ENCODE assay signal across 2 cellular contexts in genomic region chr5:148353634-148354033, GRCh38.
TF ChIP-seq lines count a peak whose summit lies in the region.

No MANE protein-coding gene starts in this region.

TF ChIP-seq in HCT116, 20 proteins besides CTCF, POLR2A, EP300 and RAD21:
- TF ChIP-seq YY1 (IDR thresholded peaks at IDR 0.05; ENCODE audit: extremely low read depth, insufficient replicate concordance, low read depth, low read length), result no peak
- TF ChIP-seq ZFX (IDR thresholded peaks at IDR 0.05), result no peak
- TF ChIP-seq, protein P1, sequence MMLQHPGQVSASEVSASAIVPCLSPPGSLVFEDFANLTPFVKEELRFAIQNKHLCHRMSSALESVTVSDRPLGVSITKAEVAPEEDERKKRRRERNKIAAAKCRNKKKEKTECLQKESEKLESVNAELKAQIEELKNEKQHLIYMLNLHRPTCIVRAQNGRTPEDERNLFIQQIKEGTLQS (IDR thresholded peaks at IDR 0.05), result no peak
- no peak for TF ChIP-seq EZH2phosphoT487 (IDR thresholded peaks at IDR 0.05; ENCODE audit: borderline replicate concordance)
- TF ChIP-seq EGR1 (IDR thresholded peaks at IDR 0.05; ENCODE audit: low read depth), result no peak
- TF ChIP-seq SP1 (IDR thresholded peaks at IDR 0.05; ENCODE audit: low read depth), result no peak
- TF ChIP-seq SRF (IDR thresholded peaks at IDR 0.05; ENCODE audit: low read depth), result no peak
- TF ChIP-seq ZNF274 (IDR thresholded peaks at IDR 0.05; ENCODE audit: low read depth, low read length), result no peak
- no peak for TF ChIP-seq FOSL1 (IDR thresholded peaks at IDR 0.05; ENCODE audit: low read depth)
- no peak for TF ChIP-seq ZBTB33 (IDR thresholded peaks at IDR 0.05; ENCODE audit: extremely low read depth, insufficient replicate concordance, low read length)
- TF ChIP-seq CBX3 (IDR thresholded peaks at IDR 0.05; ENCODE audit: low read depth), result no peak
- no peak for TF ChIP-seq JUND (IDR thresholded peaks at IDR 0.05)
- TF ChIP-seq ELF1 (IDR thresholded peaks at IDR 0.05; ENCODE audit: borderline replicate concordance, low read depth), result no peak
- no peak for TF ChIP-seq CEBPB (IDR thresholded peaks at IDR 0.05; ENCODE audit: low read depth)
- TF ChIP-seq POLR2AphosphoS5 (IDR thresholded peaks at IDR 0.05; ENCODE audit: low read depth, low read length), result no peak
- TF ChIP-seq SIN3A (IDR thresholded peaks at IDR 0.05; ENCODE audit: low read depth), result no peak
- TF ChIP-seq REST (IDR thresholded peaks at IDR 0.05; ENCODE audit: low read depth), result no peak
- TF ChIP-seq MAX (IDR thresholded peaks at IDR 0.05), result no peak

TF ChIP-seq in GM12878, 131 proteins besides CTCF, POLR2A, EP300 and RAD21:
- TF ChIP-seq TAF1 (IDR thresholded peaks at IDR 0.05; ENCODE audit: borderline replicate concordance, low read depth, low read length) (no peak), SMC3 (IDR thresholded peaks at IDR 0.05; ENCODE audit: borderline replicate concordance, low read length) (peak; percentile 33; the same call in 1 of the 2 replicates)
